ENCODE assay signal across 33 cellular contexts in genomic region chr11:100805509-100806199, GRCh38.
A peak's percentile ranks its signal among the peaks of the same experiment; 100 is the strongest.
DNase-seq lines count a peak whose midpoint lies in the region; ATAC-seq and TF ChIP-seq lines count a peak whose summit lies in the region.
"Had no signal": no experiment of that assay in that cellular context is flagged by ENCODE, and none has a peak within 500 bp of the region (broad histone marks: within the 10 kb centered on the region; RNA-seq: fewer than 3 reads in every experiment).

No MANE protein-coding gene starts in this region.

- H3K56ac ChIP-seq in IMR-90 (ENCODE audit: extremely low read depth, insufficient read depth, low read length) = no peak overlapping the region

- no peak for TF ChIP-seq RAD21 in IMR-90 (IDR thresholded peaks at IDR 0.05; ENCODE audit: low read length)

- no peak overlapping the region for H3K14ac ChIP-seq in IMR-90 (replicated peaks; ENCODE audit: low read depth, low read length)

- no peak overlapping the region for H2AK5ac ChIP-seq in IMR-90 (ENCODE audit: low read depth, low read length)

- H3K36me3 ChIP-seq in IMR-90 (ENCODE audit: control insufficient read depth, insufficient read depth, low read length) = no peaks in the 10 kb centered on the region
- no peaks in the 10 kb centered on the region for H3K36me3 ChIP-seq in CD8-positive, alpha-beta T cell (ENCODE audit: insufficient read depth, low read length)
- H3K36me3 ChIP-seq: BLaER1 treated with 17β-estradiol and CSF1 and Interleukin-3, amounts not matched to agents 10 nM and 100 nM; cardiac muscle cell; gastroesophageal sphincter; neutrophil; prostate gland; sigmoid colon; upper lobe of left lung had no signal

- peaks cover 6% of the 10 kb centered on the region for H3K4me1 ChIP-seq in IMR-90 (ENCODE audit: control insufficient read depth, insufficient read depth, low read length)
- no peaks in the 10 kb centered on the region for H3K4me1 ChIP-seq in CD8-positive, alpha-beta T cell (ENCODE audit: insufficient read depth, low read length)
- H3K4me1 ChIP-seq: BLaER1 treated with 17β-estradiol and CSF1 and Interleukin-3, amounts not matched to agents 10 nM and 100 nM; gastroesophageal sphincter; prostate gland; upper lobe of left lung had no signal

- peaks cover 3 to 4% of the 10 kb centered on the region in 2 experiments; a peak in 1 of 4 replicates for H3K79me1 ChIP-seq in IMR-90 (ENCODE audit: low read depth in 1 of 2, low read length in 2 of 2)

- H3K27me3 Mint-ChIP-seq in CD8-positive, alpha-beta T cell (ENCODE audit: low read depth) = no peaks in the 10 kb centered on the region
- H3K27me3 Mint-ChIP-seq: activated naive CD4-positive, alpha-beta T cell treated with anti-CD3 and anti-CD28 coated beads, Interleukin-2, amount 10 ng/mL, durations not matched to agents 7 days and 5 days; stimulated activated memory B cell treated with anti-CD40 and anti-IgM and Interleukin-4, amounts not matched to agents 10 μg/mL and 1 μg/mL and 100 μg/mL, for 72 hours; T-helper 17 cell had no signal

- H3K4me3 Mint-ChIP-seq in CD8-positive, alpha-beta T cell = no peak overlapping the region
- H3K4me3 Mint-ChIP-seq: activated naive CD4-positive, alpha-beta T cell treated with anti-CD3 and anti-CD28 coated beads, Interleukin-2, amount 10 ng/mL, durations not matched to agents 7 days and 5 days; activated T-cell treated with anti-CD3 and anti-CD28 coated beads, Interleukin-2, amount 50 U/mL, for 4 hours; stimulated activated memory B cell treated with anti-CD40 and anti-IgM and Interleukin-4, amounts not matched to agents 10 μg/mL and 1 μg/mL and 100 μg/mL, for 72 hours; T-helper 17 cell had no signal

- no peak for ATAC-seq in IMR-90 (ENCODE audit: low read depth)
- ATAC-seq in GM18870 (IDR thresholded peaks at IDR 0.05; ENCODE audit: unreplicated experiment) = no peak
- ATAC-seq in CD8-positive, alpha-beta T cell = no peak
- ATAC-seq: activated T-cell treated with anti-CD3 and anti-CD28 coated beads, Interleukin-2, amount 50 U/mL, for 4 hours; esophagus mucosa; gastroesophageal sphincter; left lobe of liver; SK-N-SH treated with all-trans-retinoic acid at 6 μM for 48 hours; stimulated activated memory B cell treated with anti-CD40 and anti-IgM and Interleukin-4, amounts not matched to agents 10 μg/mL and 1 μg/mL and 100 μg/mL, for 72 hours; T-helper 17 cell had no signal

- no peaks in the 10 kb centered on the region for H3K36me3 Mint-ChIP-seq in CD8-positive, alpha-beta T cell
- H3K36me3 Mint-ChIP-seq: activated naive CD4-positive, alpha-beta T cell treated with anti-CD3 and anti-CD28 coated beads, Interleukin-2, amount 10 ng/mL, durations not matched to agents 7 days and 5 days; stimulated activated memory B cell treated with anti-CD40 and anti-IgM and Interleukin-4, amounts not matched to agents 10 μg/mL and 1 μg/mL and 100 μg/mL, for 72 hours had no signal

- intact Hi-C loops in IMR-90 (cut with micrococcal nuclease) = loop anchor here (5.0 kb wide), 1 partner anchor 118 kb away; the partner anchor contains the start of gene ARHGAP42
- intact Hi-C loops in CD8-positive, alpha-beta T cell (cut with DNase I, micrococcal nuclease) = no loop called here

- peaks cover 8% of the 10 kb centered on the region for H3K9me3 Mint-ChIP-seq in CD8-positive, alpha-beta T cell
- H3K9me3 Mint-ChIP-seq: activated naive CD4-positive, alpha-beta T cell treated with anti-CD3 and anti-CD28 coated beads, Interleukin-2, amount 10 ng/mL, durations not matched to agents 7 days and 5 days; stimulated activated memory B cell treated with anti-CD40 and anti-IgM and Interleukin-4, amounts not matched to agents 10 μg/mL and 1 μg/mL and 100 μg/mL, for 72 hours had no signal

- H3K9me1 ChIP-seq in IMR-90 (ENCODE audit: insufficient read depth, low read length) = 0 out of 2 replicates have a peak, but pooled peaks cover 3% of the 10 kb centered on the region

- no peak overlapping the region for H2AFZ ChIP-seq in IMR-90 (replicated peaks; ENCODE audit: low read length, poor library complexity)

- dilution Hi-C loops in IMR-90 (cut with HindIII; ENCODE audit: low sequenced_read_pairs, unreplicated experiment) = no loop called here

- no peaks in the 10 kb centered on the region for H4K20me1 ChIP-seq in IMR-90 (ENCODE audit: insufficient read depth, low read length)

- no peak for TF ChIP-seq CTCF in IMR-90 (conservative IDR thresholded peaks at IDR 0.05; ENCODE audit: low read depth, low read length)
- no peak for TF ChIP-seq CTCF in CD8-positive, alpha-beta T cell (IDR thresholded peaks at IDR 0.05)

- H4K8ac ChIP-seq in IMR-90 (ENCODE audit: low read depth in 2 of 2, low read length in 2 of 2) = no peak overlapping the region

- H3K4me1 Mint-ChIP-seq in CD8-positive, alpha-beta T cell (ENCODE audit: low read depth) = no peaks in the 10 kb centered on the region
- H3K4me1 Mint-ChIP-seq: activated naive CD4-positive, alpha-beta T cell treated with anti-CD3 and anti-CD28 coated beads, Interleukin-2, amount 10 ng/mL, durations not matched to agents 7 days and 5 days; T-helper 17 cell had no signal

- H3K4me3 ChIP-seq in IMR-90 (ENCODE audit: insufficient read depth, low read depth, low read length) = no peak overlapping the region
- H3K4me3 ChIP-seq in CD8-positive, alpha-beta T cell (ENCODE audit: low read depth, low read length) = no peak overlapping the region
- H3K4me3 ChIP-seq: BLaER1 treated with 17β-estradiol and CSF1 and Interleukin-3, amounts not matched to agents 10 nM and 100 nM; cardiac muscle cell; gastroesophageal sphincter; prostate gland; sigmoid colon; upper lobe of left lung had no signal

- no peak overlapping the region for H2BK120ac ChIP-seq in IMR-90 (ENCODE audit: low read depth, low read length)

- no peaks in the 10 kb centered on the region for H3K9me3 ChIP-seq in IMR-90 (ENCODE audit: control insufficient read depth, insufficient read depth, low read length)
- H3K9me3 ChIP-seq in CD8-positive, alpha-beta T cell (ENCODE audit: low read length) = no peaks in the 10 kb centered on the region
- H3K9me3 ChIP-seq: BLaER1 treated with 17β-estradiol and CSF1 and Interleukin-3, amounts not matched to agents 10 nM and 100 nM; gastroesophageal sphincter; neutrophil; prostate gland; sigmoid colon; upper lobe of left lung had no signal

- H3K27ac Mint-ChIP-seq in CD8-positive, alpha-beta T cell = no peak overlapping the region
- H3K27ac Mint-ChIP-seq: activated naive CD4-positive, alpha-beta T cell treated with anti-CD3 and anti-CD28 coated beads, Interleukin-2, amount 10 ng/mL, durations not matched to agents 7 days and 5 days; stimulated activated memory B cell treated with anti-CD40 and anti-IgM and Interleukin-4, amounts not matched to agents 10 μg/mL and 1 μg/mL and 100 μg/mL, for 72 hours; T-helper 17 cell had no signal

- H4K5ac ChIP-seq in IMR-90 (ENCODE audit: low read depth, low read length) = no peak overlapping the region

- no peak overlapping the region for H4K91ac ChIP-seq in IMR-90 (ENCODE audit: insufficient read depth, low read depth, low read length)

- H3K9ac ChIP-seq in IMR-90 (ENCODE audit: low read depth, low read length) = no peak overlapping the region
- H3K9ac ChIP-seq: BLaER1 treated with 17β-estradiol and CSF1 and Interleukin-3, amounts not matched to agents 10 nM and 100 nM had no signal

- no peak overlapping the region for H3K4me2 ChIP-seq in IMR-90 (ENCODE audit: low read depth, low read length)
- H3K4me2 ChIP-seq: BLaER1 treated with 17β-estradiol and CSF1 and Interleukin-3, amounts not matched to agents 10 nM and 100 nM had no signal

- H2BK15ac ChIP-seq in IMR-90 (ENCODE audit: low read depth, low read length) = no peak overlapping the region

- H3K18ac ChIP-seq in IMR-90 (ENCODE audit: low read depth, low read length) = no peak overlapping the region

- no peaks in the 10 kb centered on the region for H3K27me3 ChIP-seq in IMR-90 (ENCODE audit: control insufficient read depth, insufficient read depth, low read length)
- no peaks in the 10 kb centered on the region for H3K27me3 ChIP-seq in CD8-positive, alpha-beta T cell (ENCODE audit: insufficient read depth, low read length)
- H3K27me3 ChIP-seq: BLaER1 treated with 17β-estradiol and CSF1 and Interleukin-3, amounts not matched to agents 10 nM and 100 nM; cardiac muscle cell; gastroesophageal sphincter; neutrophil; sigmoid colon; upper lobe of left lung had no signal

- CTCF ChIA-PET in IMR-90 (lab: Yijun Ruan, JAX) = no interaction called here
- CTCF ChIA-PET in CD8-positive, alpha-beta T cell (lab: Charles Lee) = no interaction called here

- POLR2A ChIA-PET in IMR-90 (lab: Charles Lee; ENCODE audit: unreplicated experiment) = no interaction called here
- POLR2A ChIA-PET in CD8-positive, alpha-beta T cell (lab: Charles Lee) = no interaction called here

- H3K4ac ChIP-seq in IMR-90 (ENCODE audit: low read depth, low read length) = no peak overlapping the region

- no peak overlapping the region for H3K27ac ChIP-seq in IMR-90 (ENCODE audit: insufficient read depth, low read length)
- H3K27ac ChIP-seq in CD8-positive, alpha-beta T cell (ENCODE audit: low read depth, low read length) = no peak overlapping the region
- H3K27ac ChIP-seq: BLaER1 treated with 17β-estradiol and CSF1 and Interleukin-3, amounts not matched to agents 10 nM and 100 nM; cardiac muscle cell; gastroesophageal sphincter; neutrophil; prostate gland; sigmoid colon; upper lobe of left lung had no signal

- H2BK20ac ChIP-seq in IMR-90 (ENCODE audit: low read depth, low read length) = no peak overlapping the region

- H3K23ac ChIP-seq in IMR-90 (ENCODE audit: low read depth, low read length) = no peak overlapping the region

- no TSS peak for BruUV-seq in IMR-90 (replicated peaks; lab: Mats Ljungman, UMichigan)

- no peak for TF ChIP-seq POLR2A in IMR-90 (IDR thresholded peaks at IDR 0.05; ENCODE audit: low read depth, low read length)

- in situ Hi-C loops in IMR-90 (cut with MboI; ENCODE audit: low sequenced_read_pairs) = no loop called here

- H2AK9ac ChIP-seq in IMR-90 (replicated peaks; ENCODE audit: low read depth, low read length, poor library complexity) = no peak overlapping the region

- no peak overlapping the region for H2BK5ac ChIP-seq in IMR-90 (ENCODE audit: low read depth, low read length, poor library complexity, severe bottlenecking)

- DNase-seq in EH (ENCODE audit: low read depth) (peak; percentile 44), IMR-90 (peak; percentile 37), amniotic epithelial cell (ENCODE audit: low read depth) (peak; percentile 39), kidney tubule cell (ENCODE audit: low spot score) (peak; percentile 21), GM19240 (ENCODE audit: insufficient read length, low spot score) (no peak), dedifferentiated amniotic fluid mesenchymal stem cell (ENCODE audit: extremely low spot score) (no peak)
- no peak for DNase-seq in CD8-positive, alpha-beta T cell
- DNase-seq: ACHN; activated CD4-positive, alpha-beta T cell treated with anti-CD3 and anti-CD28 coated beads for 48 hours; activated naive CD4-positive, alpha-beta T cell treated with anti-CD3 and anti-CD28 coated beads, Interleukin-2, amount 10 ng/mL, durations not matched to agents 7 days and 5 days; activated T-cell treated with anti-CD3 and anti-CD28 coated beads, Interleukin-2, amount 50 U/mL, for 4 hours; amniotic stem cell; cortex of kidney; DND-41; hippocampal formation; KG1; NCI-H1436 treated with DMSO at 0.1 percent for 48 hours; NCI-H446 treated with DMSO at 0.1 percent for 48 hours; NCI-H82; sigmoid colon; stimulated activated CD4-positive, alpha-beta T cell treated with anti-CD3 and anti-CD28 coated beads, Interleukin-4, amount 100 ng/mL, for 4 hours; T-helper 17 cell; upper lobe of left lung had no signal

- no CpG with 5 or more reads among the region's 1 CpG for WGBS in IMR-90 (ENCODE audit: extremely low coverage in 2 of 2, insufficient read length in 1 of 2), 2 experiments

Comparison
In these comparisons a context has a peak if more than half of its experiments do, and no peak if none do; other contexts are left out.
1. DNase-seq: peak in EH (single experiment), IMR-90 (single experiment), amniotic epithelial cell (single experiment) and kidney tubule cell (single experiment); none in GM19240 (single experiment), dedifferentiated amniotic fluid mesenchymal stem cell (single experiment) and CD8-positive, alpha-beta T cell (0 of 7).